31 cellular contexts compared by ENCODE assay signal in genomic region chr1:43305461-43305860, GRCh38. TPM values are rescaled to one million over a fixed set of nuclear protein-coding genes. Genes with fewer than 3 reads are reported as not detected.
"Had no signal": no experiment of that assay in that cellular context is flagged by ENCODE, and none has a peak within 500 bp of the region (broad histone marks: within the 10 kb centered on the region; RNA-seq: fewer than 3 reads in every experiment).

No MANE protein-coding gene starts in this region.

- H3K9me3 ChIP-seq: gastrocnemius medialis, mucosa of descending colon, right lobe of liver, suprapubic skin, tibial nerve, uterus had no signal

- ATAC-seq: activated CD4-positive, alpha-beta T cell treated with anti-CD3 and anti-CD28 coated beads for 36 hours; activated CD8-positive, alpha-beta memory T cell treated with anti-CD3 and anti-CD28 coated beads, Interleukin-2, amount 10 ng/mL, durations not matched to agents 7 days and 5 days; activated CD8-positive, alpha-beta T cell treated with anti-CD3 and anti-CD28 coated beads, Interleukin-2, amount 10 ng/mL, durations not matched to agents 7 days and 5 days; activated T-cell treated with anti-CD3 and anti-CD28 coated beads, Interleukin-2, amount 50 U/mL, for 72 hours; gastrocnemius medialis; left lobe of liver; mucosa of descending colon; natural killer cell treated with Interleukin-12 subunit alpha and Interleukin-12 subunit beta and Interleukin-15 and Interleukin-18, amount 100 ng/mL, for 72 hours; right lobe of liver; T-cell had no signal

- H3K4me3 ChIP-seq: cardiac muscle cell, coronary artery, lung, mucosa of descending colon, right lobe of liver, suprapubic skin, tibial nerve, uterus had no signal

- H3K4me1 ChIP-seq: gastrocnemius medialis, uterus had no signal

- DNase-seq: activated B cell treated with CpG ODN at 0.5 μM for 24 hours; activated CD4-positive, alpha-beta T cell treated with anti-CD3 and anti-CD28 coated beads for 36 hours; activated CD8-positive, alpha-beta memory T cell treated with anti-CD3 and anti-CD28 coated beads, Interleukin-2, amount 10 ng/mL, durations not matched to agents 7 days and 5 days; activated CD8-positive, alpha-beta T cell treated with anti-CD3 and anti-CD28 coated beads, Interleukin-2, amount 10 ng/mL, durations not matched to agents 7 days and 5 days; activated naive CD4-positive, alpha-beta T cell; activated T-cell treated with anti-CD3 and anti-CD28 coated beads, Interleukin-2, amount 50 U/mL, for 72 hours; anterior cingulate cortex; cerebellar nuclear complex; effector memory CD4-positive, alpha-beta T cell; erythroblast; gastrocnemius medialis; small intestine; stimulated activated CD4-positive, alpha-beta T cell treated with anti-CD3 and anti-CD28 coated beads, Interleukin-1b, Interleukin-23, amount 100 ng/mL, for 48 hours; stimulated activated CD4-positive, alpha-beta T cell treated with anti-CD3 and anti-CD28 coated beads, Interleukin-4, amount 100 ng/mL, for 4 hours; stimulated activated CD8-positive, alpha-beta memory T cell treated with anti-CD3 and anti-CD28 coated beads, Interleukin-4, amount 100 ng/mL, for 48 hours; T-cell; uterus had no signal

- FAIRE-seq: small intestine had no signal

- H3K27me3 ChIP-seq: cardiac muscle cell, dorsolateral prefrontal cortex, gastrocnemius medialis, right lobe of liver, suprapubic skin, tibial nerve, uterus had no signal

- H3K27ac ChIP-seq: cardiac muscle cell, coronary artery, right lobe of liver, suprapubic skin had no signal

- H3K36me3 ChIP-seq: cardiac muscle cell, gastrocnemius medialis, right lobe of liver, suprapubic skin, tibial nerve, uterus had no signal

RNA-seq across cellular contexts. Expression of gene TIE1, which starts 4.7 kb away (rescaled TPM):
- total RNA-seq: activated B cell treated with CpG ODN at 0.5 μM for 24 hours; activated CD4-positive, alpha-beta T cell treated with anti-CD3 and anti-CD28 coated beads for 36 hours had no signal
- polyA plus RNA-seq: cardiac muscle cell had no signal

RNA-seq across cellular contexts. Expression of gene C1orf210, which starts 20.1 kb away (rescaled TPM):
- total RNA-seq: activated B cell treated with CpG ODN at 0.5 μM for 24 hours; activated CD4-positive, alpha-beta T cell treated with anti-CD3 and anti-CD28 coated beads for 36 hours; activated CD8-positive, alpha-beta memory T cell treated with anti-CD3 and anti-CD28 coated beads, Interleukin-2, amount 10 ng/mL, durations not matched to agents 7 days and 5 days; activated CD8-positive, alpha-beta T cell treated with anti-CD3 and anti-CD28 coated beads, Interleukin-2, amount 10 ng/mL, durations not matched to agents 7 days and 5 days; mesenteric fat pad; myocyte; natural killer cell treated with Interleukin-12 subunit alpha and Interleukin-12 subunit beta and Interleukin-15 and Interleukin-18, amount 100 ng/mL, for 72 hours; omental fat pad; tibial nerve had no signal
- polyA plus RNA-seq: cardiac muscle cell had no signal

RNA-seq across cellular contexts. Expression of gene MPL, which starts 32.2 kb away (rescaled TPM):
- total RNA-seq: activated B cell treated with CpG ODN at 0.5 μM for 24 hours; activated CD4-positive, alpha-beta T cell treated with anti-CD3 and anti-CD28 coated beads for 36 hours; activated CD8-positive, alpha-beta memory T cell treated with anti-CD3 and anti-CD28 coated beads, Interleukin-2, amount 10 ng/mL, durations not matched to agents 7 days and 5 days; activated CD8-positive, alpha-beta T cell treated with anti-CD3 and anti-CD28 coated beads, Interleukin-2, amount 10 ng/mL, durations not matched to agents 7 days and 5 days; activated T-cell treated with anti-CD3 and anti-CD28 coated beads, Interleukin-2, amount 50 U/mL, for 72 hours; cardiac muscle cell; gastrocnemius medialis; kidney epithelial cell; natural killer cell treated with Interleukin-12 subunit alpha and Interleukin-12 subunit beta and Interleukin-15 and Interleukin-18, amount 100 ng/mL, for 72 hours; suprapubic skin had no signal
- polyA plus RNA-seq: cardiac muscle cell, small intestine had no signal

RNA-seq across cellular contexts. Expression of gene TMEM125, which starts 35.7 kb away (rescaled TPM):
- total RNA-seq: activated B cell treated with CpG ODN at 0.5 μM for 24 hours; activated CD4-positive, alpha-beta T cell treated with anti-CD3 and anti-CD28 coated beads for 36 hours; activated CD8-positive, alpha-beta memory T cell treated with anti-CD3 and anti-CD28 coated beads, Interleukin-2, amount 10 ng/mL, durations not matched to agents 7 days and 5 days; activated CD8-positive, alpha-beta T cell treated with anti-CD3 and anti-CD28 coated beads, Interleukin-2, amount 10 ng/mL, durations not matched to agents 7 days and 5 days; activated T-cell treated with anti-CD3 and anti-CD28 coated beads, Interleukin-2, amount 50 U/mL, for 72 hours; gastrocnemius medialis; mesenteric fat pad; myocyte; natural killer cell treated with Interleukin-12 subunit alpha and Interleukin-12 subunit beta and Interleukin-15 and Interleukin-18, amount 100 ng/mL, for 72 hours had no signal
